14 cellular contexts compared by ENCODE assay signal in genomic region chr1:180925471-180926051, GRCh38. TPM values are rescaled to one million over a fixed set of nuclear protein-coding genes. Genes with fewer than 3 reads are reported as not detected.
DNase-seq lines count a peak whose midpoint lies in the region; ATAC-seq and TF ChIP-seq lines count a peak whose summit lies in the region.
"Had no signal": no experiment of that assay in that cellular context is flagged by ENCODE, and none has a peak within 500 bp of the region (broad histone marks: within the 10 kb centered on the region; RNA-seq: fewer than 3 reads in every experiment).

No MANE protein-coding gene starts in this region.

- H3K27me3 ChIP-seq in muscle layer of colon (ENCODE audit: control insufficient read depth in 1 of 2, insufficient read depth in 2 of 2, low read length in 2 of 2) (no peaks in the 10 kb centered on the region), transverse colon (no peaks in the 10 kb centered on the region), gastrocnemius medialis (no peaks in the 10 kb centered on the region)
- H3K27me3 ChIP-seq in CD8-positive, alpha-beta memory T cell (ENCODE audit: insufficient read depth, low read length, poor library complexity, severe bottlenecking) = no peaks in the 10 kb centered on the region
- H3K27me3 ChIP-seq: ovary, stomach had no signal

- in situ Hi-C loops in transverse colon (cut with MboI; ENCODE audit: low pct_ligation_motif_present in 1 of 4, low pct_unique_long_range_greater_than_20kb in 1 of 4, low sequenced_read_pairs in 3 of 4) (no loop called here), gastrocnemius medialis (cut with MboI; ENCODE audit: low sequenced_read_pairs in 4 of 4) (no loop called here)

- no peak overlapping the region for H3K9ac ChIP-seq in muscle layer of colon (ENCODE audit: low read length)

- DNase-seq in DMS 273 (lab: John Stamatoyannopoulos, UW; ENCODE audit: unreplicated experiment) (peak; percentile 57), DMS 273 treated with DMSO at 0.1 percent for 48 hours (lab: John Stamatoyannopoulos, UW) (no peak), globus pallidus (ENCODE audit: low spot score) (peak; percentile 90), transverse colon (no peak), NCI-H187 (lab: John Stamatoyannopoulos, UW) (no peak), gastrocnemius medialis (no peak)
- DNase-seq in CD8-positive, alpha-beta memory T cell = no peak
- DNase-seq: activated CD4-positive, alpha-beta T cell treated with anti-CD3 and anti-CD28 coated beads, Interleukin-2, amount 50 U/mL, for 4 hours; activated effector memory CD4-positive, alpha-beta T cell treated with anti-CD3 and anti-CD28 coated beads, Interleukin-2, amount 50 U/mL, for 16 hours; HCEC 1CT; stomach had no signal

- peak overlapping the region; percentile 88 for H3K27ac ChIP-seq in muscle layer of colon (ENCODE audit: low read depth, low read length)
- H3K27ac ChIP-seq in transverse colon = peak overlapping the region; percentile 57 to 78 (median 73)
- H3K27ac ChIP-seq in gastrocnemius medialis = no peak overlapping the region
- H3K27ac ChIP-seq in CD8-positive, alpha-beta memory T cell (ENCODE audit: low read depth, low read length) = no peak overlapping the region
- H3K27ac ChIP-seq: 22Rv1 had no signal

- no peak for ATAC-seq in gastrocnemius medialis

- H3K36me3 Mint-ChIP-seq in CD8-positive, alpha-beta memory T cell = no peaks in the 10 kb centered on the region

- H3K27ac Mint-ChIP-seq in CD8-positive, alpha-beta memory T cell = no peak overlapping the region

- H3K4me3 Mint-ChIP-seq in CD8-positive, alpha-beta memory T cell = no peak overlapping the region

- no peak overlapping the region for H3K4me3 ChIP-seq in muscle layer of colon (ENCODE audit: low read depth in 1 of 2, low read length in 2 of 2)
- no peak overlapping the region for H3K4me3 ChIP-seq in transverse colon
- no peak overlapping the region for H3K4me3 ChIP-seq in gastrocnemius medialis
- H3K4me3 ChIP-seq in CD8-positive, alpha-beta memory T cell (ENCODE audit: low read length) = no peak overlapping the region
- H3K4me3 ChIP-seq: ovary had no signal

- CTCF ChIA-PET in CD8-positive, alpha-beta memory T cell (lab: Charles Lee) = no interaction called here

- H3K4me1 Mint-ChIP-seq in CD8-positive, alpha-beta memory T cell = peaks cover 0 to 2% (median 0%) of the 10 kb centered on the region in 3 donors

- 37% methylated on average over 7 of the region's 7 CpGs; no CpG with 5 or more reads in 1 of the 2 donors for WGBS in transverse colon (ENCODE audit: low coverage in 1 of 2), 2 donors

- H3K36me3 ChIP-seq in muscle layer of colon (ENCODE audit: insufficient read depth, low read length) = peaks cover 12% of the 10 kb centered on the region
- no peaks in the 10 kb centered on the region for H3K36me3 ChIP-seq in transverse colon
- H3K36me3 ChIP-seq in gastrocnemius medialis = no peaks in the 10 kb centered on the region
- no peaks in the 10 kb centered on the region for H3K36me3 ChIP-seq in CD8-positive, alpha-beta memory T cell (ENCODE audit: insufficient read depth, low read length)
- H3K36me3 ChIP-seq: ovary had no signal

- no peak for TF ChIP-seq EP300 in transverse colon (IDR thresholded peaks at IDR 0.05; ENCODE audit: low read depth)

- no peak for TF ChIP-seq POLR2A in transverse colon (IDR thresholded peaks at IDR 0.05)
- no peak for TF ChIP-seq POLR2A in gastrocnemius medialis (IDR thresholded peaks at IDR 0.05)

- H3K9me3 Mint-ChIP-seq in CD8-positive, alpha-beta memory T cell = no peaks in the 10 kb centered on the region

- TF ChIP-seq CTCF in transverse colon (IDR thresholded peaks at IDR 0.05) = no peak
- no peak for TF ChIP-seq CTCF in gastrocnemius medialis (IDR thresholded peaks at IDR 0.05 in 4 of 5, conservative IDR thresholded peaks at IDR 0.05 in 1 of 5)

- H3K4me1 ChIP-seq in muscle layer of colon (ENCODE audit: insufficient read depth, low read length) (peaks cover 60% of the 10 kb centered on the region), transverse colon (peaks cover 18 to 33% (median 26%) of the 10 kb centered on the region in 4 donors), gastrocnemius medialis (peaks cover 20 to 23% of the 10 kb centered on the region in 2 donors)
- no peaks in the 10 kb centered on the region for H3K4me1 ChIP-seq in CD8-positive, alpha-beta memory T cell (ENCODE audit: insufficient read depth, low read length)

- H3K9me3 ChIP-seq in muscle layer of colon (ENCODE audit: low read length) = no peaks in the 10 kb centered on the region
- no peaks in the 10 kb centered on the region for H3K9me3 ChIP-seq in transverse colon
- H3K9me3 ChIP-seq in gastrocnemius medialis = no peaks in the 10 kb centered on the region
- H3K9me3 ChIP-seq in CD8-positive, alpha-beta memory T cell (ENCODE audit: low read length) = no peaks in the 10 kb centered on the region
- H3K9me3 ChIP-seq: ovary, stomach had no signal

- intact Hi-C loops in transverse colon (cut with DNase I; ENCODE audit: low total_unique reads) (no loop called here), gastrocnemius medialis (cut with DNase I; ENCODE audit: low total_unique reads) (no loop called here)

- H3K27me3 Mint-ChIP-seq in CD8-positive, alpha-beta memory T cell = peaks cover 5 to 8% of the 10 kb centered on the region in 2 donors

- POLR2A ChIA-PET in CD8-positive, alpha-beta memory T cell (lab: Charles Lee) = no interaction called here

RNA-seq across cellular contexts. Expression of gene KIAA1614, which starts 12.9 kb away (rescaled TPM):
- total RNA-seq in transverse colon (1 to 10 TPM; 2.3 to 9.4 (median 2.8) TPM), gastrocnemius medialis (1 to 10 TPM in 3 of 4 donors, under 1 TPM in 1; 0.51 to 3.3 (median 1.3) TPM)
- under 1 TPM; 0.22 to 0.49 TPM for total RNA-seq in CD8-positive, alpha-beta memory T cell
- 0.10 TPM for polyA plus RNA-seq in CD8-positive, alpha-beta memory T cell

Comparison
In these comparisons a context has a peak if more than half of its experiments do, and no peak if none do; other contexts are left out.
1. DNase-seq: peak in DMS 273 (single experiment) and globus pallidus (single experiment); none in DMS 273 treated with DMSO at 0.1 percent for 48 hours (single experiment), transverse colon (single experiment), NCI-H187 (0 of 2), gastrocnemius medialis (0 of 2) and CD8-positive, alpha-beta memory T cell (0 of 5).
2. H3K27ac ChIP-seq: peak in muscle layer of colon (single experiment) and transverse colon (4 of 4); none in gastrocnemius medialis (0 of 4) and CD8-positive, alpha-beta memory T cell (single experiment).